In genomic region chr6:28976677-28977076, GRCh38 we compare ENCODE assay signal across 1 cellular context.
TF ChIP-seq lines count a peak whose summit lies in the region.

No MANE protein-coding gene starts in this region.

TF ChIP-seq in endothelial cell of umbilical vein, 7 proteins besides CTCF, POLR2A, EP300 and RAD21:
- no peak for TF ChIP-seq MAX (IDR thresholded peaks at IDR 0.05; ENCODE audit: insufficient read depth, insufficient read length)
- no peak for TF ChIP-seq JUN (IDR thresholded peaks at IDR 0.05; ENCODE audit: borderline replicate concordance, insufficient read depth, insufficient read length, low read depth)
- no peak for TF ChIP-seq FOS (IDR thresholded peaks at IDR 0.05; ENCODE audit: borderline replicate concordance, insufficient read depth, low read length)
- TF ChIP-seq GATA2 (IDR thresholded peaks at IDR 0.05; ENCODE audit: insufficient read depth, insufficient read length, low read depth, low read length): no peak
- no peak for TF ChIP-seq EZH2 (IDR thresholded peaks at IDR 0.05; ENCODE audit: borderline replicate concordance, low read depth, low read length, severe bottlenecking)
- TF ChIP-seq POLR2AphosphoS5 (IDR thresholded peaks at IDR 0.05; ENCODE audit: insufficient read depth, low read depth, low read length): no peak
- TF ChIP-seq MYC (IDR thresholded peaks at IDR 0.05; ENCODE audit: low read depth, low read length): no peak
